20 cellular contexts compared by ENCODE assay signal in genomic region chr4:139460565-139460964, GRCh38. TPM values are rescaled to one million over a fixed set of nuclear protein-coding genes. Genes with fewer than 3 reads are reported as not detected.
DNase-seq lines count a peak whose midpoint lies in the region; ATAC-seq and TF ChIP-seq lines count a peak whose summit lies in the region.
"Had no signal": no experiment of that assay in that cellular context is flagged by ENCODE, and none has a peak within 500 bp of the region (broad histone marks: within the 10 kb centered on the region; RNA-seq: fewer than 3 reads in every experiment).

No MANE protein-coding gene starts in this region.

- no peaks in the 10 kb centered on the region for H3K4me1 ChIP-seq in prostate gland (replicated peaks)

- H3K36me3 ChIP-seq in H7 (replicated peaks; ENCODE audit: control insufficient read depth, insufficient read depth, low read length) (no peaks in the 10 kb centered on the region), prostate gland (no peaks in the 10 kb centered on the region)
- H3K36me3 ChIP-seq: SJCRH30 had no signal

- POLR2A ChIA-PET in WTC11 (lab: Charles Lee), result interaction anchor here (1.2 kb wide), 1 partner anchor 283 kb away, joined by 3 read pairs; no protein-coding TSS in a partner anchor

- H3K27me3 Mint-ChIP-seq in WTC11 (ENCODE audit: low read depth) (no peaks in the 10 kb centered on the region), mesothelial cell of epicardium (ENCODE audit: low read depth) (no peaks in the 10 kb centered on the region)
- H3K27me3 Mint-ChIP-seq: B cell had no signal

- WGBS in prostate gland, result 91% methylated on average over 3 of the region's 3 CpGs

- H3K4me1 Mint-ChIP-seq in WTC11, result peaks cover 51% of the 10 kb centered on the region
- H3K4me1 Mint-ChIP-seq in mesothelial cell of epicardium, result peaks cover 42% of the 10 kb centered on the region

- intact Hi-C loops in dorsolateral prefrontal cortex (cut with DNase I), result loop anchor here in 1 of 2 donors (5.0 kb wide), 1 partner anchor 37 kb away; no protein-coding TSS in a partner anchor
- intact Hi-C loops in prostate gland (cut with DNase I), result no loop called here

- H3K27ac ChIP-seq in dorsolateral prefrontal cortex (no peak overlapping the region), prostate gland (no peak overlapping the region)
- H3K27ac ChIP-seq: GM23248, SJCRH30 had no signal

- H3K4me3 Mint-ChIP-seq in WTC11 (peak overlapping the region; percentile 41), mesothelial cell of epicardium (no peak overlapping the region)
- H3K4me3 Mint-ChIP-seq: B cell had no signal

- TF ChIP-seq CTCF in WTC11 (IDR thresholded peaks at IDR 0.05), result no peak
- TF ChIP-seq CTCF in mesothelial cell of epicardium (IDR thresholded peaks at IDR 0.05; ENCODE audit: unreplicated experiment), result no peak
- TF ChIP-seq CTCF in dorsolateral prefrontal cortex (IDR thresholded peaks at IDR 0.05 in 54 of 56, conservative IDR thresholded peaks at IDR 0.05 in 2 of 56; ENCODE audit: low read depth in 1 of 56, partially characterized antibody in 56 of 56), result no peak
- TF ChIP-seq CTCF in prostate gland (IDR thresholded peaks at IDR 0.05), result no peak

- no peak for TF ChIP-seq POLR2A in prostate gland (IDR thresholded peaks at IDR 0.05)

- H3K27ac Mint-ChIP-seq in WTC11 (peak overlapping the region; percentile 99), mesothelial cell of epicardium (peak overlapping the region; percentile 40)
- H3K27ac Mint-ChIP-seq: B cell had no signal

- H3K36me3 Mint-ChIP-seq in WTC11 (peaks cover 3% of the 10 kb centered on the region; the same call in 1 of the 2 replicates), mesothelial cell of epicardium (peaks cover 7% of the 10 kb centered on the region)

- no peaks in the 10 kb centered on the region for H3K9me3 ChIP-seq in prostate gland
- H3K9me3 ChIP-seq: SJCRH30 had no signal

- CTCF ChIA-PET in WTC11 (lab: Charles Lee), result interaction anchor here (0.7 to 2.0 kb wide), 6 partner anchors 37 to 430 kb away, joined by 3 to 11 read pairs (median 3); no protein-coding TSS in a partner anchor

- H3K4me3 ChIP-seq in H7 (ENCODE audit: insufficient read depth, low read depth, low read length) (no peak overlapping the region), dorsolateral prefrontal cortex (no peak overlapping the region), prostate gland (no peak overlapping the region)
- H3K4me3 ChIP-seq: GM23248, SJCRH30 had no signal

- DNase-seq in H7 (peak; percentile 46), WTC11 (ENCODE audit: low spot score) (no peak), iPS DF 19.7 (ENCODE audit: low read depth, low spot score) (peak; percentile 17), mesothelial cell of epicardium (ENCODE audit: low spot score in 2 of 2, unreplicated experiment in 2 of 2) (no peak), dorsolateral prefrontal cortex (no peak), prostate gland (ENCODE audit: low spot score) (no peak)
- DNase-seq: EL, KG1, NCI-H1092 treated with DMSO at 0.1 percent for 48 hours, NCI-H1436 treated with DMSO at 0.1 percent for 48 hours, NCI-H2029 treated with DMSO at 0.1 percent for 48 hours, NCI-H2171 treated with DMSO at 0.1 percent for 48 hours, NCI-H524 treated with DMSO at 0.1 percent for 48 hours, NCI-H82, OCI-M1, SJCRH30 had no signal

- H3K27me3 ChIP-seq in H7 (ENCODE audit: control insufficient read depth, insufficient read depth, low read length), result no peaks in the 10 kb centered on the region
- no peaks in the 10 kb centered on the region for H3K27me3 ChIP-seq in dorsolateral prefrontal cortex
- no peaks in the 10 kb centered on the region for H3K27me3 ChIP-seq in prostate gland (replicated peaks; ENCODE audit: insufficient read depth)
- H3K27me3 ChIP-seq: SJCRH30 had no signal

- peaks cover 3% of the 10 kb centered on the region; the same call in 1 of the 2 replicates for H3K9me3 Mint-ChIP-seq in WTC11
- H3K9me3 Mint-ChIP-seq in mesothelial cell of epicardium, result no peaks in the 10 kb centered on the region

- ATAC-seq in WTC11 (peak; percentile 61), HG03045 (IDR thresholded peaks at IDR 0.05; ENCODE audit: unreplicated experiment) (no peak), GM18520 (IDR thresholded peaks at IDR 0.05; ENCODE audit: unreplicated experiment) (no peak)

TF ChIP-seq in WTC11, 78 proteins besides CTCF, POLR2A, EP300 and RAD21 (continues in another document):
- no peak for TF ChIP-seq IRF2 (CRISPR knock-in tag; IDR thresholded peaks at IDR 0.05; ENCODE audit: borderline replicate concordance, low read depth)
- TF ChIP-seq PREB (CRISPR knock-in tag; IDR thresholded peaks at IDR 0.05; ENCODE audit: borderline replicate concordance), result no peak
- TF ChIP-seq ZSCAN18 (CRISPR knock-in tag; IDR thresholded peaks at IDR 0.05), result no peak
- TF ChIP-seq E2F5 (CRISPR knock-in tag; IDR thresholded peaks at IDR 0.05), result no peak
- no peak for TF ChIP-seq ZNF121 (CRISPR knock-in tag; IDR thresholded peaks at IDR 0.05)
- TF ChIP-seq CBFB (CRISPR knock-in tag; IDR thresholded peaks at IDR 0.05; ENCODE audit: low read depth), result no peak
- TF ChIP-seq ZNF671 (CRISPR knock-in tag; IDR thresholded peaks at IDR 0.05), result no peak
- no peak for TF ChIP-seq PRDM15 (CRISPR knock-in tag; IDR thresholded peaks at IDR 0.05)
- no peak for TF ChIP-seq KAT7 (CRISPR knock-in tag; IDR thresholded peaks at IDR 0.05; ENCODE audit: borderline replicate concordance)
- TF ChIP-seq ZBTB43 (CRISPR knock-in tag; IDR thresholded peaks at IDR 0.05), result no peak

RNA-seq across cellular contexts. Expression of gene RAB33B, which starts 6.6 kb away (rescaled TPM):
- 5.6 and 7.9 TPM in 2 replicates for total RNA-seq in H7 (2014; rRNA removed; shearing (Covaris generic))
- total RNA-seq in WTC11 (2021) (5.7 to 7.5 TPM (median 6.5 TPM) in 3 replicates), mesothelial cell of epicardium (9.2 to 10.4 TPM (median 9.8 TPM) in 3 replicates), dorsolateral prefrontal cortex (10 to 100 TPM in 5 of 120 experiments, 1 to 10 TPM in 115; 4.8 to 11.6 (median 8.2) TPM), prostate gland (10 to 100 TPM in 1 of 2 donors, 1 to 10 TPM in 1; 6.2 to 12.0 TPM)

Comparison
In these comparisons a context has a peak if more than half of its experiments do, and no peak if none do; other contexts are left out.
1. DNase-seq: peak in H7 (single experiment) and iPS DF 19.7 (single experiment); none in WTC11 (single experiment), mesothelial cell of epicardium (0 of 2), dorsolateral prefrontal cortex (0 of 10) and prostate gland (single experiment).